In the genomic region with DNA sequence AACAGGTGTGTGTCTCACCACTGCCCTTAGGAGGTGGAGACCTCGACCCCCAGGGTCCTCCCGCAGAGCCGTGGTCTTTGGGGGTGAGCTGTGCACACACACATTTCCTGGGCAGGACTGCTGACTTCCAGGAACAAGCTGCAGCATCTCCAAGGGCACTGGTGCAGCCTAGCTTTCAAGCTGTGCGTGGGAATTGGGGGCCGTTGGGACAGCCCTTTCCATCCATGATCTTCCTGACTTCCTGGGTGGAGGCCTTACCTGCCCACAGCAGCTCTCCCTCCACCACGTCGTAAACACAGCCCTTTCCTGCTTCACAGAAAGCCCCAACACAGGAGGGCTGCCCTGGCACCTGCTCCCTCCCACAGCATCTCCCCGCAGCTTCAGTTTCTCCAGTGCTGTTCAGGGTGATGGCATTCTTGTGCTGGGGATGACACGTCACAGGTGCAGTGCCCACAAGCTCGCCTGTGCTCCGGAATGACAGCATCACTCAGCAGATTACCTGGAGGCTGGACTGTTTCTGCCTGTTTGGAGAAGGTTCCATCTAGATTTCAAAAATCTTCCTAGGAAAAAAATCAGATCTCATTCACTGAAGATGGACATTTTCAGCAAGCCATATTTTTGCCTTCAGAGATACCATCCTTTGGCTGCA, we compare ENCODE assay signal across 15 cellular contexts.
A peak's percentile ranks its signal among the peaks of the same experiment; 100 is the strongest.
DNase-seq lines count a peak whose midpoint lies in the region; ATAC-seq and TF ChIP-seq lines count a peak whose summit lies in the region.
"Had no signal": no experiment of that assay in that cellular context is flagged by ENCODE, and none has a peak within 500 bp of the region (broad histone marks: within the 10 kb centered on the region; RNA-seq: fewer than 3 reads in every experiment).

No MANE protein-coding gene starts in this region.

- H3K79me1 ChIP-seq in neuronal stem cell (ENCODE audit: low read depth, low read length), result no peaks in the 10 kb centered on the region

- H3K4me3 ChIP-seq in endodermal cell (ENCODE audit: low read length) (no peak overlapping the region), neuronal stem cell (ENCODE audit: low read length in 2 of 2) (no peak overlapping the region), upper lobe of right lung (no peak overlapping the region)
- H3K4me3 ChIP-seq: BLaER1, GM23338 had no signal

- H2BK120ac ChIP-seq in neuronal stem cell (ENCODE audit: low read depth, low read length), result no peak overlapping the region

- 85 to 90% methylated on average over 6 to 11 of the region's 11 CpGs for WGBS in endodermal cell (ENCODE audit: insufficient coverage in 1 of 2, insufficient read length in 1 of 2), 2 experiments
- WGBS in neuronal stem cell (ENCODE audit: extremely low coverage in 2 of 2, insufficient read length in 2 of 2, insufficient replicate concordance in 1 of 2), 2 donors, result no CpG with 5 or more reads among the region's 11 CpGs

- H3K27me3 ChIP-seq in endodermal cell (ENCODE audit: control insufficient read depth, insufficient read depth, low read length, poor library complexity, severe bottlenecking) (no peaks in the 10 kb centered on the region), neuronal stem cell (ENCODE audit: control insufficient read depth in 3 of 3, insufficient read depth in 3 of 3, low read depth in 1 of 3, low read length in 3 of 3) (peaks cover 0 to 3% (median 0%) of the 10 kb centered on the region in 3 experiments), upper lobe of right lung (no peaks in the 10 kb centered on the region)
- H3K27me3 ChIP-seq: BLaER1 had no signal

- no peak overlapping the region for H2BK12ac ChIP-seq in neuronal stem cell (ENCODE audit: low read length)

- H3K9ac ChIP-seq in endodermal cell (ENCODE audit: extremely low read depth, low read length, poor library complexity, severe bottlenecking), result no peak overlapping the region
- H3K9ac ChIP-seq in neuronal stem cell (ENCODE audit: low read depth, low read length, poor library complexity), result peak overlapping the region; percentile 72
- H3K9ac ChIP-seq: BLaER1 had no signal

- no peaks in the 10 kb centered on the region for H3K4me1 Mint-ChIP-seq in endodermal cell
- H3K4me1 Mint-ChIP-seq: CD4-positive, CD25-positive, alpha-beta regulatory T cell had no signal

- H3K27me3 Mint-ChIP-seq in endodermal cell (ENCODE audit: insufficient read depth), result no peaks in the 10 kb centered on the region
- H3K27me3 Mint-ChIP-seq: CD4-positive, CD25-positive, alpha-beta regulatory T cell had no signal

- no peak overlapping the region for H2BK5ac ChIP-seq in neuronal stem cell (ENCODE audit: low read length)

- peak overlapping the region; percentile 25 for H3K23ac ChIP-seq in neuronal stem cell (ENCODE audit: low read depth, low read length, poor library complexity)

- no peak overlapping the region for H3K4me3 Mint-ChIP-seq in endodermal cell
- H3K4me3 Mint-ChIP-seq: CD4-positive, CD25-positive, alpha-beta regulatory T cell; GM23338; H9 had no signal

- no peak overlapping the region for H3K4me2 ChIP-seq in neuronal stem cell (ENCODE audit: insufficient read depth, low read length, poor library complexity, severe bottlenecking)
- H3K4me2 ChIP-seq: BLaER1, GM23338 had no signal

- no peak overlapping the region for H2BK15ac ChIP-seq in neuronal stem cell (ENCODE audit: low read length)

- H3K27ac ChIP-seq in endodermal cell (ENCODE audit: low read depth, low read length) (no peak overlapping the region), neuronal stem cell (replicated peaks; ENCODE audit: low read length) (no peak overlapping the region), upper lobe of right lung (no peak overlapping the region)
- H3K27ac ChIP-seq: BLaER1 had no signal

- H3K4ac ChIP-seq in neuronal stem cell (ENCODE audit: low read length), result peak overlapping the region; percentile 54

- H3K14ac ChIP-seq in neuronal stem cell (ENCODE audit: low read length), result peak overlapping the region; percentile 63

- H3K4me1 ChIP-seq in endodermal cell (ENCODE audit: control insufficient read depth, insufficient read depth, low read length) (no peaks in the 10 kb centered on the region), neuronal stem cell (ENCODE audit: control insufficient read depth in 2 of 2, insufficient read depth in 1 of 2, low read depth in 1 of 2, low read length in 2 of 2) (peaks cover 0 to 17% of the 10 kb centered on the region in 2 donors), upper lobe of right lung (no peaks in the 10 kb centered on the region)

- peak overlapping the region; percentile 31 for H3K18ac ChIP-seq in neuronal stem cell (ENCODE audit: low read length)

- H3K36me3 ChIP-seq in endodermal cell (ENCODE audit: control insufficient read depth, insufficient read depth, low read length), result no peaks in the 10 kb centered on the region
- no peaks in the 10 kb centered on the region for H3K36me3 ChIP-seq in neuronal stem cell (replicated peaks in 1 of 2; ENCODE audit: control insufficient read depth in 2 of 2, insufficient read depth in 2 of 2, low read length in 2 of 2)
- no peaks in the 10 kb centered on the region for H3K36me3 ChIP-seq in upper lobe of right lung
- H3K36me3 ChIP-seq: BLaER1 had no signal

- H2AFZ ChIP-seq in neuronal stem cell (ENCODE audit: low read length), result no peak overlapping the region
- H2AFZ ChIP-seq: GM23338 had no signal

- ATAC-seq in Right ventricle myocardium inferior (no peak), left ventricle myocardium superior (no peak), upper lobe of right lung (no peak), GM18520 (IDR thresholded peaks at IDR 0.05; ENCODE audit: unreplicated experiment) (no peak)
- ATAC-seq: GM23338 had no signal

- H3K9me3 Mint-ChIP-seq in endodermal cell, result no peaks in the 10 kb centered on the region
- H3K9me3 Mint-ChIP-seq: GM23338, H9 had no signal

- intact Hi-C loops in Right ventricle myocardium inferior (cut with DNase I), result no loop called here
- intact Hi-C loops in left ventricle myocardium superior (cut with micrococcal nuclease), result no loop called here
- intact Hi-C loops in upper lobe of right lung (cut with DNase I), result no loop called here

- H3K9me3 ChIP-seq in endodermal cell (ENCODE audit: control insufficient read depth, low read length) (no peaks in the 10 kb centered on the region), neuronal stem cell (replicated peaks in 1 of 2; ENCODE audit: control insufficient read depth in 2 of 2, insufficient read depth in 1 of 2, low read depth in 1 of 2, low read length in 2 of 2) (no peaks in the 10 kb centered on the region), upper lobe of right lung (no peaks in the 10 kb centered on the region)
- H3K9me3 ChIP-seq: BLaER1 had no signal

- H3K36me3 Mint-ChIP-seq in endodermal cell (ENCODE audit: low read depth), result no peaks in the 10 kb centered on the region
- H3K36me3 Mint-ChIP-seq: CD4-positive, CD25-positive, alpha-beta regulatory T cell had no signal

- H4K91ac ChIP-seq in neuronal stem cell (ENCODE audit: low read depth, low read length, poor library complexity), result no peak overlapping the region

- DNase-seq in Right ventricle myocardium inferior (ENCODE audit: missing footprints) (peak; percentile 39), left ventricle myocardium superior (no peak), endodermal cell (peak; percentile 31), neuronal stem cell (ENCODE audit: low spot score) (no peak), upper lobe of right lung (peak; percentile 36), hepatic stellate cell (ENCODE audit: low spot score) (no peak)
- DNase-seq: 8988T; AML-193; CD4-positive, CD25-positive, alpha-beta regulatory T cell; DMS53; GF-D8; H9 had no signal

- H4K8ac ChIP-seq in neuronal stem cell (ENCODE audit: low read depth, low read length), result no peak overlapping the region

- H3K27ac Mint-ChIP-seq in endodermal cell, result no peak overlapping the region
- H3K27ac Mint-ChIP-seq: CD4-positive, CD25-positive, alpha-beta regulatory T cell had no signal

- TF ChIP-seq CTCF in endodermal cell (conservative IDR thresholded peaks at IDR 0.05), result no peak
- no peak for TF ChIP-seq CTCF in upper lobe of right lung (IDR thresholded peaks at IDR 0.05)

- H2AK5ac ChIP-seq in neuronal stem cell (ENCODE audit: low read depth, low read length), result peak overlapping the region; percentile 79

Comparison
In these comparisons a context has a peak if more than half of its experiments do, and no peak if none do; other contexts are left out.
1. DNase-seq: peak in Right ventricle myocardium inferior (single experiment), endodermal cell (single experiment) and upper lobe of right lung (single experiment); none in left ventricle myocardium superior (single experiment), neuronal stem cell (single experiment) and hepatic stellate cell (single experiment).